ENCODE assay signal across 18 cellular contexts in the genomic region with DNA sequence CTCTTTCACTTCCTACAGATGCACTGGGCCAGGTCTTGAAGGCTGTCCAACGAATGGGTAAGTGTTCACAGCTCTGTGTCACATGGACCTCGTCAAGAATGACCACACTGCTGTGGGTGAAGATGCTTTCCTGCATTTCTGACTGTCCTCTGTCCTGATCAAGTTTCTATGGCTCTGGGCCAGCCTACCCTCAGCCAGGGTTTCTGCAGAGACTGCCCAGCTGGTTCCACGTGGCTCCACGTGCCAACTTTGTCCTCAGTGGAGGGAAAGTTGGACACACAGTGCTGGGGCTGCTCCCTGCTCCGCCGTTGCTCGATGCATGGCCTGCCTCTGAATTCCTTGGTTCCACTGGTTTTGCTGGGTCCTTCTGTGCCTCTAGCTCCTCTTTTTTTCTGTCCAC.
DNase-seq lines count a peak whose midpoint lies in the region; ATAC-seq and TF ChIP-seq lines count a peak whose summit lies in the region.
"Had no signal": no experiment of that assay in that cellular context is flagged by ENCODE, and none has a peak within 500 bp of the region (broad histone marks: within the 10 kb centered on the region; RNA-seq: fewer than 3 reads in every experiment).

No MANE protein-coding gene starts in this region.

- TF ChIP-seq CTCF in MCF 10A (IDR thresholded peaks at IDR 0.05; ENCODE audit: unreplicated experiment): no peak
- no peak for TF ChIP-seq CTCF in breast epithelium (IDR thresholded peaks at IDR 0.05)
- TF ChIP-seq CTCF in psoas muscle (IDR thresholded peaks at IDR 0.05): no peak
- TF ChIP-seq CTCF in activated CD8-positive, alpha-beta T cell treated with anti-CD3 and anti-CD28 coated beads for 36 hours (IDR thresholded peaks at IDR 0.05): no peak

- H3K27me3 Mint-ChIP-seq in MCF 10A (ENCODE audit: insufficient read depth, unreplicated experiment): no peaks in the 10 kb centered on the region
- no peaks in the 10 kb centered on the region for H3K27me3 Mint-ChIP-seq in activated CD8-positive, alpha-beta T cell treated with anti-CD3 and anti-CD28 coated beads for 36 hours

- H3K27ac Mint-ChIP-seq in MCF 10A (ENCODE audit: low read depth, unreplicated experiment): peak overlapping the region; percentile 49
- no peak overlapping the region for H3K27ac Mint-ChIP-seq in activated CD8-positive, alpha-beta T cell treated with anti-CD3 and anti-CD28 coated beads for 36 hours

- POLR2A ChIA-PET in MCF 10A (lab: Yijun Ruan, JAX): interaction anchor here (0.9 kb wide), 1 partner anchor 9 kb away, joined by 4 read pairs; no protein-coding TSS in a partner anchor
- POLR2A ChIA-PET in activated CD8-positive, alpha-beta T cell treated with anti-CD3 and anti-CD28 coated beads for 36 hours (lab: Charles Lee): interaction anchor here (0.6 kb wide), 2 partner anchors 20 to 40 kb away, joined by 3 read pairs; no protein-coding TSS in a partner anchor

- H3K4me1 Mint-ChIP-seq in MCF 10A (ENCODE audit: insufficient read depth, unreplicated experiment): peaks cover 20% of the 10 kb centered on the region
- no peaks in the 10 kb centered on the region for H3K4me1 Mint-ChIP-seq in activated CD8-positive, alpha-beta T cell treated with anti-CD3 and anti-CD28 coated beads for 36 hours (ENCODE audit: low read depth)
- H3K4me1 Mint-ChIP-seq: CD8-positive, alpha-beta memory T cell had no signal

- no peak overlapping the region for H3K27ac ChIP-seq in breast epithelium
- H3K27ac ChIP-seq in psoas muscle: peak overlapping the region; percentile 5
- H3K27ac ChIP-seq: BLaER1 treated with 17β-estradiol and CSF1 and Interleukin-3, amounts not matched to agents 10 nM and 100 nM; PC-9 had no signal

- 24 to 32% (median 30%) methylated on average over 7 of the region's 7 CpGs for WGBS in psoas muscle, 3 donors

- no TSS peak for BruUV-seq in MCF 10A (replicated peaks; lab: Mats Ljungman, UMichigan)

- H3K9me3 Mint-ChIP-seq in MCF 10A (ENCODE audit: unreplicated experiment): peaks cover 8% of the 10 kb centered on the region
- peaks cover 6% of the 10 kb centered on the region for H3K9me3 Mint-ChIP-seq in activated CD8-positive, alpha-beta T cell treated with anti-CD3 and anti-CD28 coated beads for 36 hours

- H3K9me3 ChIP-seq in breast epithelium: no peaks in the 10 kb centered on the region
- no peaks in the 10 kb centered on the region for H3K9me3 ChIP-seq in psoas muscle

- peak; percentile 78 to 88 (median 84) for ATAC-seq in psoas muscle
- ATAC-seq in activated CD8-positive, alpha-beta T cell treated with anti-CD3 and anti-CD28 coated beads for 36 hours: no peak
- ATAC-seq: HCT116 had no signal

- H3K27me3 ChIP-seq in breast epithelium (no peaks in the 10 kb centered on the region), psoas muscle (ENCODE audit: insufficient read depth in 3 of 3, low read length in 2 of 3) (no peaks in the 10 kb centered on the region)
- H3K27me3 ChIP-seq: BLaER1 treated with 17β-estradiol and CSF1 and Interleukin-3, amounts not matched to agents 10 nM and 100 nM had no signal

- no peaks in the 10 kb centered on the region for H3K4me1 ChIP-seq in breast epithelium
- H3K4me1 ChIP-seq in psoas muscle: peaks cover 12% of the 10 kb centered on the region

- peaks cover 97% of the 10 kb centered on the region for H3K36me3 Mint-ChIP-seq in MCF 10A (ENCODE audit: insufficient read depth, unreplicated experiment)
- H3K36me3 Mint-ChIP-seq in activated CD8-positive, alpha-beta T cell treated with anti-CD3 and anti-CD28 coated beads for 36 hours (ENCODE audit: low read depth): no peaks in the 10 kb centered on the region
- H3K36me3 Mint-ChIP-seq: CD8-positive, alpha-beta memory T cell had no signal

- CTCF ChIA-PET in MCF 10A (lab: Yijun Ruan, JAX): interaction anchor here (0.6 to 1.2 kb wide), 4 partner anchors 8 to 294 kb away, joined by 3 read pairs; no protein-coding TSS in a partner anchor
- CTCF ChIA-PET in activated CD8-positive, alpha-beta T cell treated with anti-CD3 and anti-CD28 coated beads for 36 hours (lab: Charles Lee): interaction anchor here (0.8 kb wide), 1 partner anchor 25 kb away, joined by 3 read pairs; no protein-coding TSS in a partner anchor

- TF ChIP-seq POLR2A in breast epithelium (IDR thresholded peaks at IDR 0.05): no peak

- peaks cover 7% of the 10 kb centered on the region for H3K36me3 ChIP-seq in breast epithelium
- H3K36me3 ChIP-seq in psoas muscle (ENCODE audit: insufficient read depth in 1 of 2, low read depth in 1 of 2): peaks cover 4 to 45% of the 10 kb centered on the region in 2 donors
- H3K36me3 ChIP-seq: BLaER1 treated with 17β-estradiol and CSF1 and Interleukin-3, amounts not matched to agents 10 nM and 100 nM had no signal

- DNase-seq in MCF 10A (ENCODE audit: unreplicated experiment) (no peak), breast epithelium (ENCODE audit: low spot score in 2 of 2) (no peak), inferior parietal cortex (ENCODE audit: extremely low spot score) (peak; percentile 9), psoas muscle (peak in 1 of 2 donors; percentile 73), T1000 (lab: John Stamatoyannopoulos, UW) (no peak)
- no peak for DNase-seq in activated CD8-positive, alpha-beta T cell treated with anti-CD3 and anti-CD28 coated beads for 36 hours
- DNase-seq in activated CD8-positive, alpha-beta memory T cell treated with anti-CD3 and anti-CD28 coated beads, Interleukin-2, amount 50 U/mL, for 48 hours: no peak
- DNase-seq: CD8-positive, alpha-beta memory T cell; DMS79; GOT3; Kasumi-1; NCI-H1105; NCI-H2081 treated with DMSO at 0.1 percent for 48 hours; NCI-H524; NCI-H82; PC-9 had no signal

- intact Hi-C loops in MCF 10A (cut with micrococcal nuclease) (no loop called here), breast epithelium (cut with DNase I; ENCODE audit: low total_unique reads) (no loop called here), psoas muscle (cut with DNase I) (no loop called here)
- intact Hi-C loops in activated CD8-positive, alpha-beta T cell treated with anti-CD3 and anti-CD28 coated beads for 36 hours (cut with micrococcal nuclease): no loop called here

- H3K4me3 ChIP-seq in breast epithelium (no peak overlapping the region), psoas muscle (no peak overlapping the region)
- H3K4me3 ChIP-seq: BLaER1 treated with 17β-estradiol and CSF1 and Interleukin-3, amounts not matched to agents 10 nM and 100 nM; PC-9 had no signal

- H3K4me3 Mint-ChIP-seq in MCF 10A (ENCODE audit: unreplicated experiment): no peak overlapping the region
- no peak overlapping the region for H3K4me3 Mint-ChIP-seq in activated CD8-positive, alpha-beta T cell treated with anti-CD3 and anti-CD28 coated beads for 36 hours
- H3K4me3 Mint-ChIP-seq: CD8-positive, alpha-beta memory T cell had no signal
